ENCODE assay signal across 23 cellular contexts in the genomic region with DNA sequence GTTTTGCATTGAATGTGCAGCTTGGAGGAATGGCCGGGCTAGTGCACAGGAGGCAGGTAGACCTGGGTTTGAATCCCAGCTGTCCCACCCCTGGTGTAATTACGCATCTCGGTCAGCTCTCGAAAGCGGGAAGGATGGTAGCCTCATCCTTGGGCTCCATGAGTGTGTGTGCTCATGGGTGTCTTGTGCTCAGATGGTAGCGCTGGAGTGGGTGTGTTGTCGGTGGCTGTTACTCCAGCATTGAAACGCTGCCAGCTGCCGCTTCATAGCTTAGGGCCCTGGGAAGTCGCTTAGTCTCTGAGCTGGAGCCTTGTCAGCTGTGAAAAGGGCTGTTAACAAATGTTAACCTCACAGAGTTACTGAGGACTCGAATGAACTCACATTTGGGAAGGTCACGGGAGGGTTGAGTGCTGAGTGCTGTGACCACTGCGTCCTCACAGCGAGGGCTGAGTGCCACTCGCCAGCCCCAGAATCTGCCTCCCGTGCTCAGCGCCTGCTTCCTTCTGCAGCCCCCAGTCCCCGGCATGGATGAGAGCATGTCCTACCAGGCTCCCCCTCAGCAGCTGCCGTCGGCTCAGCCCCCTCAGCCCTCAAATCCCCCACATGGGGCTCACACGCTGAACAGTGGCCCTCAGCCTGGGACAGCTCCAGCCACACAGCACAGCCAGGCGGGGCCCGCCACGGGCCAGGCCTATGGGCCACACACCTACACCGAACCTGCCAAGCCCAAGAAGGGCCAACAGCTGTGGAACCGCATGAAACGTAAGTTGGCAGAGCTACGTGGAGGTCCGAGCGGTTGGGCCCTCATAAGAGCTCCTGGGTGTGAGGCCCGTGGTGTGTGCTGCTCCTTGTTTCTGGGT. TPM values are rescaled to one million over a fixed set of nuclear protein-coding genes. Genes with fewer than 3 reads are reported as not detected.
"Had no signal": no experiment of that assay in that cellular context is flagged by ENCODE, and none has a peak within 500 bp of the region (broad histone marks: within the 10 kb centered on the region; RNA-seq: fewer than 3 reads in every experiment).

No MANE protein-coding gene starts in this region.

- H3K9me3 ChIP-seq: adrenal gland, esophagus muscularis mucosa, upper lobe of right lung had no signal

- H3K9me3 Mint-ChIP-seq: activated CD4-positive, alpha-beta memory T cell treated with anti-CD3 and anti-CD28 coated beads, Interleukin-2, amount 10 ng/mL, durations not matched to agents 7 days and 5 days; activated naive CD4-positive, alpha-beta T cell treated with anti-CD3 and anti-CD28 coated beads, Interleukin-2, amount 10 ng/mL, durations not matched to agents 7 days and 5 days; activated T-cell treated with anti-CD3 and anti-CD28 coated beads, Interleukin-2, amount 50 U/mL, for 24 hours; naive B cell; stimulated activated naive CD8-positive, alpha-beta T cell treated with anti-CD3 and anti-CD28 coated beads, Interleukin-15, amount 100 ng/mL, for 72 hours; T-helper 1 cell treated with Interleukin-12 subunit alpha and Interleukin-12 subunit beta and Interleukin-4 antibody, amounts not matched to agents 30 μg/mL and 1 μg/mL, for 36 hours; WTC11 had no signal

- H3K4me3 Mint-ChIP-seq: activated CD4-positive, alpha-beta memory T cell treated with anti-CD3 and anti-CD28 coated beads, Interleukin-2, amount 10 ng/mL, durations not matched to agents 7 days and 5 days; activated naive CD4-positive, alpha-beta T cell treated with anti-CD3 and anti-CD28 coated beads, Interleukin-2, amount 10 ng/mL, durations not matched to agents 7 days and 5 days; activated T-cell treated with anti-CD3 and anti-CD28 coated beads, Interleukin-2, amount 50 U/mL, for 24 hours; stimulated activated naive CD8-positive, alpha-beta T cell treated with anti-CD3 and anti-CD28 coated beads, Interleukin-15, amount 100 ng/mL, for 72 hours; T-helper 1 cell treated with Interleukin-12 subunit alpha and Interleukin-12 subunit beta and Interleukin-4 antibody, amounts not matched to agents 30 μg/mL and 1 μg/mL, for 36 hours; WTC11 had no signal

- DNase-seq: activated CD4-positive, alpha-beta memory T cell treated with anti-CD3 and anti-CD28 coated beads, Interleukin-2, amount 10 ng/mL, durations not matched to agents 7 days and 5 days; activated CD4-positive, alpha-beta T cell treated with anti-CD3 and anti-CD28 coated beads for 4 hours; activated naive CD4-positive, alpha-beta T cell treated with anti-CD3 and anti-CD28 coated beads, Interleukin-2, amount 10 ng/mL, durations not matched to agents 7 days and 5 days; activated T-cell treated with anti-CD3 and anti-CD28 coated beads, Interleukin-2, amount 50 U/mL, for 24 hours; adrenal gland; central memory CD4-positive, alpha-beta T cell; islet precursor cell; naive B cell; retina; stimulated activated CD4-positive, alpha-beta T cell treated with anti-CD3 and anti-CD28 coated beads, Interleukin-4, amount 100 ng/mL, for 4 hours; stimulated activated CD8-positive, alpha-beta memory T cell treated with anti-CD3 and anti-CD28 coated beads, Interleukin-4, amount 100 ng/mL, for 48 hours; stimulated activated naive CD8-positive, alpha-beta T cell treated with anti-CD3 and anti-CD28 coated beads, Interleukin-15, amount 100 ng/mL, for 72 hours; upper lobe of right lung had no signal

- H3K27me3 Mint-ChIP-seq: activated CD4-positive, alpha-beta memory T cell treated with anti-CD3 and anti-CD28 coated beads, Interleukin-2, amount 10 ng/mL, durations not matched to agents 7 days and 5 days; activated naive CD4-positive, alpha-beta T cell treated with anti-CD3 and anti-CD28 coated beads, Interleukin-2, amount 10 ng/mL, durations not matched to agents 7 days and 5 days; activated T-cell treated with anti-CD3 and anti-CD28 coated beads, Interleukin-2, amount 50 U/mL, for 24 hours; naive B cell; stimulated activated naive CD8-positive, alpha-beta T cell treated with anti-CD3 and anti-CD28 coated beads, Interleukin-15, amount 100 ng/mL, for 72 hours had no signal

- H3K27ac Mint-ChIP-seq: activated CD4-positive, alpha-beta memory T cell treated with anti-CD3 and anti-CD28 coated beads, Interleukin-2, amount 10 ng/mL, durations not matched to agents 7 days and 5 days; activated naive CD4-positive, alpha-beta T cell treated with anti-CD3 and anti-CD28 coated beads, Interleukin-2, amount 10 ng/mL, durations not matched to agents 7 days and 5 days; stimulated activated naive CD8-positive, alpha-beta T cell treated with anti-CD3 and anti-CD28 coated beads, Interleukin-15, amount 100 ng/mL, for 72 hours; T-helper 1 cell treated with Interleukin-12 subunit alpha and Interleukin-12 subunit beta and Interleukin-4 antibody, amounts not matched to agents 30 μg/mL and 1 μg/mL, for 36 hours; WTC11 had no signal

- H3K4me3 ChIP-seq: adrenal gland, coronary artery, esophagus muscularis mucosa, hepatocyte, upper lobe of right lung had no signal

- ATAC-seq: left lobe of liver; stimulated activated naive CD8-positive, alpha-beta T cell treated with anti-CD3 and anti-CD28 coated beads, Interleukin-15, amount 100 ng/mL, for 72 hours; upper lobe of right lung; WTC11 had no signal

RNA-seq across cellular contexts. Expression of gene CDC42EP5, which starts 18.9 kb away (rescaled TPM):
- total RNA-seq: activated CD4-positive, alpha-beta memory T cell treated with anti-CD3 and anti-CD28 coated beads, Interleukin-2, amount 10 ng/mL, durations not matched to agents 7 days and 5 days had no signal

RNA-seq across cellular contexts. Expression of gene TTYH1, which starts 38.9 kb away (rescaled TPM):
- total RNA-seq: glomerular endothelial cell, lung microvascular endothelial cell, upper lobe of right lung had no signal

RNA-seq across cellular contexts. Expression of gene LAIR2, which starts 48.5 kb away (rescaled TPM):
- total RNA-seq: esophagus muscularis mucosa, glomerular endothelial cell, hepatocyte, left lobe of liver, lung microvascular endothelial cell, skeletal muscle tissue, temporal lobe, upper lobe of right lung, WTC11 had no signal
